Comparison of ENCODE assay signal across 12 cellular contexts in the genomic region with DNA sequence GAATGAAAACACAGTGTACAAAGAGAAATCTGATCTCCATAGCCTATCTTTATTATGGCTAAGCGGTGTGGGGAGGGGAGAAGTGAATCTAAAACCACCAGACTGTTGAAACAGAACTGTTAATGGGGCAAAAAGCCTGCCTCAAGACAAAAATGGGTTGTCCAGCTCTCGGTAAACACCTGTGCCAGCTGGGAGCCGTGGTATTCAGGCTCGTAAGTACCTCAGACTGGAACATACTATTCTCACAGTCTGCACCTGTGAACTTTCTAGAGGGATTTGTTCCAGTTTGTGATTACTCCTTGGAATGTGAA. TPM values are rescaled to one million over a fixed set of nuclear protein-coding genes. Genes with fewer than 3 reads are reported as not detected.
DNase-seq lines count a peak whose midpoint lies in the region; ATAC-seq and TF ChIP-seq lines count a peak whose summit lies in the region.
"Had no signal": no experiment of that assay in that cellular context is flagged by ENCODE, and none has a peak within 500 bp of the region (broad histone marks: within the 10 kb centered on the region; RNA-seq: fewer than 3 reads in every experiment).

No MANE protein-coding gene starts in this region.

- H3K4me3 Mint-ChIP-seq in naive thymus-derived CD8-positive, alpha-beta T cell, result no peak overlapping the region
- no peak overlapping the region for H3K4me3 Mint-ChIP-seq in natural killer cell treated with Interleukin-12 subunit alpha and Interleukin-12 subunit beta and Interleukin-15 and Interleukin-18, amount 100 ng/mL, for 72 hours

- H3K27ac Mint-ChIP-seq in naive thymus-derived CD8-positive, alpha-beta T cell, result peak overlapping the region in 7 of 10 donors; percentile 9 to 96 (median 67)
- H3K27ac Mint-ChIP-seq in natural killer cell treated with Interleukin-12 subunit alpha and Interleukin-12 subunit beta and Interleukin-15 and Interleukin-18, amount 100 ng/mL, for 72 hours, result no peak overlapping the region

- H3K27ac ChIP-seq in VCaP, result peak overlapping the region; percentile 79
- H3K27ac ChIP-seq: neutrophil had no signal

- ATAC-seq in naive thymus-derived CD8-positive, alpha-beta T cell, result no peak
- no peak for ATAC-seq in GM19452 (IDR thresholded peaks at IDR 0.05; ENCODE audit: unreplicated experiment)
- ATAC-seq in natural killer cell treated with Interleukin-12 subunit alpha and Interleukin-12 subunit beta and Interleukin-15 and Interleukin-18, amount 100 ng/mL, for 72 hours, result no peak

- H3K4me1 Mint-ChIP-seq in naive thymus-derived CD8-positive, alpha-beta T cell, result peaks cover 50 to 88% (median 77%) of the 10 kb centered on the region in 4 donors
- H3K4me1 Mint-ChIP-seq in natural killer cell treated with Interleukin-12 subunit alpha and Interleukin-12 subunit beta and Interleukin-15 and Interleukin-18, amount 100 ng/mL, for 72 hours (ENCODE audit: low read depth in 2 of 2), result peaks cover 14% of the 10 kb centered on the region in 2 donors

- peaks cover 0 to 6% (median 0%) of the 10 kb centered on the region in 3 donors for H3K36me3 Mint-ChIP-seq in naive thymus-derived CD8-positive, alpha-beta T cell
- H3K36me3 Mint-ChIP-seq in natural killer cell treated with Interleukin-12 subunit alpha and Interleukin-12 subunit beta and Interleukin-15 and Interleukin-18, amount 100 ng/mL, for 72 hours, result no peaks in the 10 kb centered on the region

- no peaks in the 10 kb centered on the region for H3K27me3 Mint-ChIP-seq in naive thymus-derived CD8-positive, alpha-beta T cell
- H3K27me3 Mint-ChIP-seq in natural killer cell treated with Interleukin-12 subunit alpha and Interleukin-12 subunit beta and Interleukin-15 and Interleukin-18, amount 100 ng/mL, for 72 hours, result peaks cover 0 to 8% of the 10 kb centered on the region in 2 donors

- DNase-seq in DMS153 (lab: John Stamatoyannopoulos, UW) (peak; percentile 76), NCI-H2029 (lab: John Stamatoyannopoulos, UW) (peak; percentile 62), COLO829 (ENCODE audit: low spot score) (no peak)
- no peak for DNase-seq in naive thymus-derived CD8-positive, alpha-beta T cell
- DNase-seq in stimulated activated CD4-positive, alpha-beta T cell treated with anti-CD3 and anti-CD28 coated beads, Interleukin-2, amount 100 ng/mL, for 24 hours, result no peak
- DNase-seq in natural killer cell treated with Interleukin-12 subunit alpha and Interleukin-12 subunit beta and Interleukin-15 and Interleukin-18, amount 100 ng/mL, for 72 hours (ENCODE audit: low spot score), result no peak
- DNase-seq: activated effector memory CD4-positive, alpha-beta T cell treated with anti-CD3 and anti-CD28 coated beads, Interleukin-2, amount 50 U/mL, for 16 hours; GF-D8; stimulated activated naive CD4-positive, alpha-beta T cell treated with Interleukin-2 at 50 U/mL for 16 hours had no signal

- no peak for TF ChIP-seq CTCF in VCaP (conservative IDR thresholded peaks at IDR 0.05)

- POLR2A ChIA-PET in naive thymus-derived CD8-positive, alpha-beta T cell (lab: Charles Lee), result no interaction called here

- no peaks in the 10 kb centered on the region for H3K9me3 Mint-ChIP-seq in naive thymus-derived CD8-positive, alpha-beta T cell
- H3K9me3 Mint-ChIP-seq in natural killer cell treated with Interleukin-12 subunit alpha and Interleukin-12 subunit beta and Interleukin-15 and Interleukin-18, amount 100 ng/mL, for 72 hours, result no peaks in the 10 kb centered on the region

RNA-seq across cellular contexts. Expression of a gene that starts 42.7 kb away (rescaled TPM):
- total RNA-seq in naive thymus-derived CD8-positive, alpha-beta T cell, result 100 to 1,000 TPM; 248 to 261 TPM
- polyA plus RNA-seq in naive thymus-derived CD8-positive, alpha-beta T cell, result 10 to 100 TPM; 59.1 to 65.0 (median 60.6) TPM
- 100 to 1,000 TPM; 208 to 285 TPM for total RNA-seq in natural killer cell treated with Interleukin-12 subunit alpha and Interleukin-12 subunit beta and Interleukin-15 and Interleukin-18, amount 100 ng/mL, for 72 hours

Comparison
In these comparisons a context has a peak if more than half of its experiments do, and no peak if none do; other contexts are left out.
1. DNase-seq: peak in DMS153 (single experiment) and NCI-H2029 (single experiment); none in naive thymus-derived CD8-positive, alpha-beta T cell (0 of 10), stimulated activated CD4-positive, alpha-beta T cell treated with anti-CD3 and anti-CD28 coated beads, Interleukin-2, amount 100 ng/mL, for 24 hours (0 of 2), COLO829 (single experiment) and natural killer cell treated with Interleukin-12 subunit alpha and Interleukin-12 subunit beta and Interleukin-15 and Interleukin-18, amount 100 ng/mL, for 72 hours (single experiment).
2. H3K27ac Mint-ChIP-seq: peak in naive thymus-derived CD8-positive, alpha-beta T cell (7 of 10); none in natural killer cell treated with Interleukin-12 subunit alpha and Interleukin-12 subunit beta and Interleukin-15 and Interleukin-18, amount 100 ng/mL, for 72 hours (0 of 2).